In genomic region chr1:66242646-66243547, GRCh38 we compare ENCODE assay signal across 1 cellular context.
TF ChIP-seq lines count a peak whose summit lies in the region.

No MANE protein-coding gene starts in this region.

TF ChIP-seq in SK-N-SH, 30 proteins besides CTCF, POLR2A, EP300 and RAD21 (continued from another document):
- no peak for TF ChIP-seq ZBTB33 (IDR thresholded peaks at IDR 0.05; ENCODE audit: borderline replicate concordance, low read depth)
- peak; percentile 33; the same call in 1 of the 2 replicates for TF ChIP-seq FOSL2 (IDR thresholded peaks at IDR 0.05; ENCODE audit: borderline replicate concordance, low read depth)
- peak; percentile 71 for TF ChIP-seq MAX (IDR thresholded peaks at IDR 0.05; ENCODE audit: low read depth)
- TF ChIP-seq TAF1 (IDR thresholded peaks at IDR 0.05; ENCODE audit: borderline replicate concordance, low read depth, low read length) = no peak
- TF ChIP-seq EZH2phosphoT487 (IDR thresholded peaks at IDR 0.05; ENCODE audit: borderline replicate concordance, low read depth) = no peak
- no peak for TF ChIP-seq PBX3 (IDR thresholded peaks at IDR 0.05)
- no peak for TF ChIP-seq NFIC (IDR thresholded peaks at IDR 0.05; ENCODE audit: borderline replicate concordance)
- peak; percentile 43 for TF ChIP-seq NRF1 (IDR thresholded peaks at IDR 0.05; ENCODE audit: low read depth, low read length)
- TF ChIP-seq TCF12 (IDR thresholded peaks at IDR 0.05) = peak; percentile 26; the same call in 1 of the 2 replicates
- TF ChIP-seq MEF2A (IDR thresholded peaks at IDR 0.05; ENCODE audit: borderline replicate concordance, low read depth) = no peak
- no peak for TF ChIP-seq ELF1 (IDR thresholded peaks at IDR 0.05)
- TF ChIP-seq USF2 (IDR thresholded peaks at IDR 0.05; ENCODE audit: borderline replicate concordance, low read depth, low read length) = no peak
- peak; percentile 71 for TF ChIP-seq RCOR1 (IDR thresholded peaks at IDR 0.05; ENCODE audit: low read length)
- TF ChIP-seq SIN3A (IDR thresholded peaks at IDR 0.05; ENCODE audit: borderline replicate concordance, low read depth, low read length) = no peak
- TF ChIP-seq FOXJ3 (CRISPR knock-in tag; IDR thresholded peaks at IDR 0.05) = no peak
